ENCODE assay signal across 10 cellular contexts in genomic region chr1:151547119-151547899, GRCh38. TPM values are rescaled to one million over a fixed set of nuclear protein-coding genes. Genes with fewer than 3 reads are reported as not detected.
A peak's percentile ranks its signal among the peaks of the same experiment; 100 is the strongest.
DNase-seq lines count a peak whose midpoint lies in the region; ATAC-seq, FAIRE-seq and TF ChIP-seq lines count a peak whose summit lies in the region.
"Had no signal": no experiment of that assay in that cellular context is flagged by ENCODE, and none has a peak within 500 bp of the region (broad histone marks: within the 10 kb centered on the region; RNA-seq: fewer than 3 reads in every experiment).

No MANE protein-coding gene starts in this region.

- H3K9ac ChIP-seq in kidney (ENCODE audit: low read length in 2 of 2) = peak overlapping the region; percentile 3 to 17
- H3K9ac ChIP-seq: BLaER1 had no signal

- TF ChIP-seq CTCF in brain (conservative IDR thresholded peaks at IDR 0.05) = no peak
- no peak for TF ChIP-seq CTCF in kidney (IDR thresholded peaks at IDR 0.05; ENCODE audit: borderline replicate concordance, extremely low read depth, insufficient read depth)
- TF ChIP-seq CTCF in upper lobe of left lung (IDR thresholded peaks at IDR 0.05) = no peak

- H3K4me1 Mint-ChIP-seq in brain = peaks cover 26% of the 10 kb centered on the region

- H3K27ac Mint-ChIP-seq in brain = peak overlapping the region in 3 of 5 experiments; percentile 45 to 82 (median 57)

- H3K27ac ChIP-seq in kidney (ENCODE audit: low read depth in 2 of 2, low read length in 2 of 2) (peak overlapping the region; percentile 85 to 92), upper lobe of left lung (peak overlapping the region; percentile 45 to 59 (median 57))
- H3K27ac ChIP-seq: BLaER1 had no signal

- no peaks in the 10 kb centered on the region for H3K27me3 ChIP-seq in upper lobe of left lung

- H3K4me3 Mint-ChIP-seq in brain = peak overlapping the region in 1 of 5 experiments; percentile 62

- DNase-seq in NCI-H82 (lab: John Stamatoyannopoulos, UW) (peak; percentile 12), NCI-H82 treated with DMSO at 0.1 percent for 48 hours (lab: John Stamatoyannopoulos, UW; ENCODE audit: unreplicated experiment) (no peak), kidney (peak; percentile 86), upper lobe of left lung (peak in 1 of 2 donors; percentile 72)
- DNase-seq in activated CD4-positive, alpha-beta T cell treated with anti-CD3 and anti-CD28 coated beads, Interleukin-2, amount 50 U/mL, for 4 hours = no peak
- DNase-seq: NCI-H510A treated with DMSO at 0.1 percent for 48 hours had no signal

- H3K36me3 ChIP-seq in kidney (ENCODE audit: control insufficient read depth in 1 of 2, insufficient read depth in 2 of 2, low read length in 2 of 2) = no peaks in the 10 kb centered on the region
- no peaks in the 10 kb centered on the region for H3K36me3 ChIP-seq in upper lobe of left lung
- H3K36me3 ChIP-seq: BLaER1 had no signal

- no peak overlapping the region for H3K4me3 ChIP-seq in kidney (ENCODE audit: low read length in 2 of 2)
- H3K4me3 ChIP-seq in upper lobe of left lung = no peak overlapping the region
- H3K4me3 ChIP-seq: BLaER1 had no signal

- FAIRE-seq in kidney (lab: Jason Lieb, UNC) = no peak

- peaks cover 31% of the 10 kb centered on the region for H3K36me3 Mint-ChIP-seq in brain

- no peaks in the 10 kb centered on the region for H3K9me3 Mint-ChIP-seq in brain

- 36 to 47% methylated on average over 7 of the region's 7 CpGs for WGBS in upper lobe of left lung, 2 donors

- no peaks in the 10 kb centered on the region for H3K27me3 Mint-ChIP-seq in brain

- H3K4me1 ChIP-seq in kidney (ENCODE audit: control insufficient read depth in 1 of 2, insufficient read depth in 1 of 2, low read depth in 1 of 2, low read length in 2 of 2) (peaks cover 7 to 9% of the 10 kb centered on the region in 2 donors), upper lobe of left lung (peaks cover 15 to 23% (median 20%) of the 10 kb centered on the region in 4 donors)
- H3K4me1 ChIP-seq: BLaER1 had no signal

- intact Hi-C loops in kidney (cut with DNase I) = no loop called here

- no peak for TF ChIP-seq POLR2A in upper lobe of left lung (IDR thresholded peaks at IDR 0.05)

- peak in 1 of 4 donors; percentile 38 for TF ChIP-seq EP300 in upper lobe of left lung (IDR thresholded peaks at IDR 0.05)

- H3K9me3 ChIP-seq in kidney (ENCODE audit: control insufficient read depth in 1 of 2, low read length in 2 of 2) (no peaks in the 10 kb centered on the region), upper lobe of left lung (no peaks in the 10 kb centered on the region)
- H3K9me3 ChIP-seq: BLaER1 had no signal

- peak; percentile 89 to 92 for ATAC-seq in upper lobe of left lung (ENCODE audit: low FRiP score in 2 of 2)
- no peak for ATAC-seq in HG02852 (IDR thresholded peaks at IDR 0.05; ENCODE audit: unreplicated experiment)
- ATAC-seq in HG03439 (IDR thresholded peaks at IDR 0.05; ENCODE audit: unreplicated experiment) = no peak

RNA-seq across cellular contexts. Expression of gene TUFT1, which starts 7.2 kb away (rescaled TPM):
- 20.6 TPM for polyA plus RNA-seq in brain (ENCODE audit: insufficient read depth, low read depth, low replicate concordance)
- total RNA-seq in kidney = 12.9 TPM
- 8.9 TPM for polyA plus RNA-seq in kidney (ENCODE audit: insufficient read depth, low read depth, low replicate concordance)
- total RNA-seq in upper lobe of left lung = 10 to 100 TPM in 5 of 6 donors, 1 to 10 TPM in 1; 9.9 to 18.1 (median 12.5) TPM

RNA-seq across cellular contexts. Expression of gene CGN, which starts 36.1 kb away (rescaled TPM):
- 7.1 TPM for polyA plus RNA-seq in brain (ENCODE audit: insufficient read depth, low read depth, low replicate concordance)
- 41.6 TPM for total RNA-seq in kidney
- 24.0 TPM for polyA plus RNA-seq in kidney (ENCODE audit: insufficient read depth, low read depth, low replicate concordance)
- total RNA-seq in upper lobe of left lung = 100 to 1,000 TPM in 3 of 6 donors, 10 to 100 TPM in 3; 51.6 to 223 (median 99.2) TPM

Comparison
In these comparisons a context has a peak if more than half of its experiments do, and no peak if none do; other contexts are left out.
1. DNase-seq: peak in NCI-H82 (single experiment) and kidney (single experiment); none in NCI-H82 treated with DMSO at 0.1 percent for 48 hours (single experiment) and activated CD4-positive, alpha-beta T cell treated with anti-CD3 and anti-CD28 coated beads, Interleukin-2, amount 50 U/mL, for 4 hours (0 of 2).
2. ATAC-seq: peak in upper lobe of left lung (2 of 2); none in HG02852 (single experiment) and HG03439 (single experiment).